Comparison of ENCODE assay signal across 1 cellular context in the genomic region with DNA sequence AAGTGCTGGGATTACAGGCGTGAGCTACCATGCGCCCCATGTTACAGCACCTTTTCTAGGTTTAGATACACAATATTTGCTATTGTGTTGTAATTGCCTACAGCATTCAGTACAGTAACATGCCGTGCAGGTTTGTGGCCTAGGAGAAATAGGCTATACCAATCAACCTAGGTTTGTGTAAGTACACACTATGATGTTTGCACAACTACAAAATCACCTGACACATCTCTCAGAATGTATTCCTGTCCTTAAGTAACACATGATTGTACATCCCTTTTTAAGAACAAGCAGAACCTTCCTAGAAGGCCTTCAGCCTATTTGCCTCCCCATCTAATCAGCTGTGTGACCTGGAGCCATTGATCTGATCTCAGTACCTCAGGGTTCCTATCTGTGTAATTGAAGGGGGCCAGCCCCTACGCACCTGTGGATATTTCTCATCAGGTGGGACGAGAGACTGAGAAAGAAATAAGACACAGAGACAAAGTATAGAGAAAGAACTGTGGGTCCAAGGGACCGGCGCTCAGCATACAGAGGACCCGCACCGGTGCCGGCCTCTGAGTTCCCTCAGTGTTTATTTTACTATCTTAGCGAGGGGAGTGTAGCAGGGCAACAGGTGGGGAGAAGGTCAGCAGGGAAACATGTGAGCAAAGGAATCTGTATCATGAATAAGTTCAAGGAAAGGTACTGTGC.
A peak's percentile ranks its signal among the peaks of the same experiment; 100 is the strongest.
TF ChIP-seq lines count a peak whose summit lies in the region.

No MANE protein-coding gene starts in this region.

TF ChIP-seq in HepG2, 621 proteins besides CTCF, POLR2A, EP300 and RAD21 (continued from another document and continues in another):
- TF ChIP-seq, protein P1, sequence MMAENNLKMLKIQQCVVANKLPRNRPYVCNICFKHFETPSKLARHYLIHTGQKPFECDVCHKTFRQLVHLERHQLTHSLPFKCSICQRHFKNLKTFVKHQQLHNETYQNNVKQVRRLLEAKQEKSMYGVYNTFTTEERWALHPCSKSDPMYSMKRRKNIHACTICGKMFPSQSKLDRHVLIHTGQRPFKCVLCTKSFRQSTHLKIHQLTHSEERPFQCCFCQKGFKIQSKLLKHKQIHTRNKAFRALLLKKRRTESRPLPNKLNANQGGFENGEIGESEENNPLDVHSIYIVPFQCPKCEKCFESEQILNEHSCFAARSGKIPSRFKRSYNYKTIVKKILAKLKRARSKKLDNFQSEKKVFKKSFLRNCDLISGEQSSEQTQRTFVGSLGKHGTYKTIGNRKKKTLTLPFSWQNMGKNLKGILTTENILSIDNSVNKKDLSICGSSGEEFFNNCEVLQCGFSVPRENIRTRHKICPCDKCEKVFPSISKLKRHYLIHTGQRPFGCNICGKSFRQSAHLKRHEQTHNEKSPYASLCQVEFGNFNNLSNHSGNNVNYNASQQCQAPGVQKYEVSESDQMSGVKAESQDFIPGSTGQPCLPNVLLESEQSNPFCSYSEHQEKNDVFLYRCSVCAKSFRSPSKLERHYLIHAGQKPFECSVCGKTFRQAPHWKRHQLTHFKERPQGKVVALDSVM (CRISPR knock-in tag; IDR thresholded peaks at IDR 0.05) = 0 out of 2 replicates have a peak, but pooled peaks have one; percentile 7
- TF ChIP-seq, protein P2, sequence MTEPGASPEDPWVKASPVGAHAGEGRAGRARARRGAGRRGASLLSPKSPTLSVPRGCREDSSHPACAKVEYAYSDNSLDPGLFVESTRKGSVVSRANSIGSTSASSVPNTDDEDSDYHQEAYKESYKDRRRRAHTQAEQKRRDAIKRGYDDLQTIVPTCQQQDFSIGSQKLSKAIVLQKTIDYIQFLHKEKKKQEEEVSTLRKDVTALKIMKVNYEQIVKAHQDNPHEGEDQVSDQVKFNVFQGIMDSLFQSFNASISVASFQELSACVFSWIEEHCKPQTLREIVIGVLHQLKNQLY (CRISPR knock-in tag; IDR thresholded peaks at IDR 0.05) = peak; percentile 40; the same call in 1 of the 2 replicates
- TF ChIP-seq ZNF292 (CRISPR knock-in tag; IDR thresholded peaks at IDR 0.05; ENCODE audit: borderline replicate concordance, low read depth) (no peak; the same call in 1 of the 2 replicates), FOXA1 (IDR thresholded peaks at IDR 0.05) (no peak), FOXA1 (CRISPR knock-in tag; IDR thresholded peaks at IDR 0.05) (0 out of 2 replicates have a peak, but pooled peaks have one; percentile 36), FOXP1 (IDR thresholded peaks at IDR 0.05) (no peak), FOXP1 (CRISPR knock-in tag; IDR thresholded peaks at IDR 0.05) (peak; percentile 41; the same call in 1 of the 2 replicates), ZMYM3 (CRISPR knock-in tag; IDR thresholded peaks at IDR 0.05) (0 out of 2 replicates have a peak, but pooled peaks have one; percentile 27), HOXA5 (CRISPR knock-in tag; IDR thresholded peaks at IDR 0.05) (no peak), PPARG (CRISPR knock-in tag; conservative IDR thresholded peaks at IDR 0.05) (peak; percentile 69), TBL1XR1 (IDR thresholded peaks at IDR 0.05; ENCODE audit: borderline replicate concordance, low read length, partially characterized antibody) (no peak), LCORL (IDR thresholded peaks at IDR 0.05) (no peak), LCORL (CRISPR knock-in tag; IDR thresholded peaks at IDR 0.05) (peak; percentile 9), ZSCAN25 (CRISPR knock-in tag; IDR thresholded peaks at IDR 0.05) (0 out of 2 replicates have a peak, but pooled peaks have one; percentile 8), CREB1 (IDR thresholded peaks at IDR 0.05) (no peak), CREB1 (CRISPR knock-in tag; IDR thresholded peaks at IDR 0.05) (peak; percentile 50; the same call in 1 of the 2 replicates), ZNF501 (CRISPR knock-in tag; IDR thresholded peaks at IDR 0.05) (no peak; the same call in 1 of the 2 replicates), KDM1A (CRISPR knock-in tag; IDR thresholded peaks at IDR 0.05) (no peak), RCOR2 (CRISPR knock-in tag; IDR thresholded peaks at IDR 0.05) (no peak), MED1 (CRISPR knock-in tag; IDR thresholded peaks at IDR 0.05) (peak; percentile 70; the same call in 1 of the 2 replicates), BCL6 (CRISPR knock-in tag; IDR thresholded peaks at IDR 0.05) (peak; percentile 74; the same call in 1 of the 2 replicates), GABPA (IDR thresholded peaks at IDR 0.05; ENCODE audit: low read depth, low read length) (no peak), GABPA (CRISPR knock-in tag; IDR thresholded peaks at IDR 0.05; ENCODE audit: low read depth) (0 out of 2 replicates have a peak, but pooled peaks have one; percentile 2), FOXO1 (CRISPR knock-in tag; IDR thresholded peaks at IDR 0.05) (peak; percentile 15; the same call in 1 of the 2 replicates)
- TF ChIP-seq, protein P3, sequence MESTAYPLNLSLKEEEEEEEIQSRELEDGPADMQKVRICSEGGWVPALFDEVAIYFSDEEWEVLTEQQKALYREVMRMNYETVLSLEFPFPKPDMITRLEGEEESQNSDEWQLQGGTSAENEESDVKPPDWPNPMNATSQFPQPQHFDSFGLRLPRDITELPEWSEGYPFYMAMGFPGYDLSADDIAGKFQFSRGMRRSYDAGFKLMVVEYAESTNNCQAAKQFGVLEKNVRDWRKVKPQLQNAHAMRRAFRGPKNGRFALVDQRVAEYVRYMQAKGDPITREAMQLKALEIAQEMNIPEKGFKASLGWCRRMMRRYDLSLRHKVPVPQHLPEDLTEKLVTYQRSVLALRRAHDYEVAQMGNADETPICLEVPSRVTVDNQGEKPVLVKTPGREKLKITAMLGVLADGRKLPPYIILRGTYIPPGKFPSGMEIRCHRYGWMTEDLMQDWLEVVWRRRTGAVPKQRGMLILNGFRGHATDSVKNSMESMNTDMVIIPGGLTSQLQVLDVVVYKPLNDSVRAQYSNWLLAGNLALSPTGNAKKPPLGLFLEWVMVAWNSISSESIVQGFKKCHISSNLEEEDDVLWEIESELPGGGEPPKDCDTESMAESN (CRISPR knock-in tag; conservative IDR thresholded peaks at IDR 0.05) = 0 out of 2 replicates have a peak, but pooled peaks have one; percentile 24
- TF ChIP-seq, protein P4, sequence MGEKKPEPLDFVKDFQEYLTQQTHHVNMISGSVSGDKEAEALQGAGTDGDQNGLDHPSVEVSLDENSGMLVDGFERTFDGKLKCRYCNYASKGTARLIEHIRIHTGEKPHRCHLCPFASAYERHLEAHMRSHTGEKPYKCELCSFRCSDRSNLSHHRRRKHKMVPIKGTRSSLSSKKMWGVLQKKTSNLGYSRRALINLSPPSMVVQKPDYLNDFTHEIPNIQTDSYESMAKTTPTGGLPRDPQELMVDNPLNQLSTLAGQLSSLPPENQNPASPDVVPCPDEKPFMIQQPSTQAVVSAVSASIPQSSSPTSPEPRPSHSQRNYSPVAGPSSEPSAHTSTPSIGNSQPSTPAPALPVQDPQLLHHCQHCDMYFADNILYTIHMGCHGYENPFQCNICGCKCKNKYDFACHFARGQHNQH (CRISPR knock-in tag; IDR thresholded peaks at IDR 0.05) = peak; percentile 50; the same call in 1 of the 2 replicates
- TF ChIP-seq, protein P5, sequence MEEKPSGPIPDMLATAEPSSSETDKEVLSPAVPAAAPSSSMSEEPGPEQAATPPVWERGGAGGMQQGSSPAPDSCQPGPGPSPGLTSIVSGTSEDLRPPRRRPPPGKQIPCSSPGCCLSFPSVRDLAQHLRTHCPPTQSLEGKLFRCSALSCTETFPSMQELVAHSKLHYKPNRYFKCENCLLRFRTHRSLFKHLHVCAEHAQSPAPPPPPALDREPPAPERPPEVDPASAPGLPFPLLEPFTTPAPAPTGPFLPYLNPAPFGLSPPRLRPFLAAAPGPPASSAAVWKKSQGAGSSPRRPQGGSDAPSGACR (CRISPR knock-in tag; IDR thresholded peaks at IDR 0.05) = 0 out of 2 replicates have a peak, but pooled peaks have one; percentile 20
- TF ChIP-seq, protein P6, sequence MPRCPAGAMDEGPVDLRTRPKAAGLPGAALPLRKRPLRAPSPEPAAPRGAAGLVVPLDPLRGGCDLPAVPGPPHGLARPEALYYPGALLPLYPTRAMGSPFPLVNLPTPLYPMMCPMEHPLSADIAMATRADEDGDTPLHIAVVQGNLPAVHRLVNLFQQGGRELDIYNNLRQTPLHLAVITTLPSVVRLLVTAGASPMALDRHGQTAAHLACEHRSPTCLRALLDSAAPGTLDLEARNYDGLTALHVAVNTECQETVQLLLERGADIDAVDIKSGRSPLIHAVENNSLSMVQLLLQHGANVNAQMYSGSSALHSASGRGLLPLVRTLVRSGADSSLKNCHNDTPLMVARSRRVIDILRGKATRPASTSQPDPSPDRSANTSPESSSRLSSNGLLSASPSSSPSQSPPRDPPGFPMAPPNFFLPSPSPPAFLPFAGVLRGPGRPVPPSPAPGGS (CRISPR knock-in tag; IDR thresholded peaks at IDR 0.05) = no peak
- TF ChIP-seq, protein P7, sequence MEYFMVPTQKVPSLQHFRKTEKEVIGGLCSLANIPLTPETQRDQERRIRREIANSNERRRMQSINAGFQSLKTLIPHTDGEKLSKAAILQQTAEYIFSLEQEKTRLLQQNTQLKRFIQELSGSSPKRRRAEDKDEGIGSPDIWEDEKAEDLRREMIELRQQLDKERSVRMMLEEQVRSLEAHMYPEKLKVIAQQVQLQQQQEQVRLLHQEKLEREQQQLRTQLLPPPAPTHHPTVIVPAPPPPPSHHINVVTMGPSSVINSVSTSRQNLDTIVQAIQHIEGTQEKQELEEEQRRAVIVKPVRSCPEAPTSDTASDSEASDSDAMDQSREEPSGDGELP (IDR thresholded peaks at IDR 0.05; ENCODE audit: borderline replicate concordance, low read depth) = peak; percentile 56; the same call in 1 of the 2 replicates
- TF ChIP-seq, protein P8, sequence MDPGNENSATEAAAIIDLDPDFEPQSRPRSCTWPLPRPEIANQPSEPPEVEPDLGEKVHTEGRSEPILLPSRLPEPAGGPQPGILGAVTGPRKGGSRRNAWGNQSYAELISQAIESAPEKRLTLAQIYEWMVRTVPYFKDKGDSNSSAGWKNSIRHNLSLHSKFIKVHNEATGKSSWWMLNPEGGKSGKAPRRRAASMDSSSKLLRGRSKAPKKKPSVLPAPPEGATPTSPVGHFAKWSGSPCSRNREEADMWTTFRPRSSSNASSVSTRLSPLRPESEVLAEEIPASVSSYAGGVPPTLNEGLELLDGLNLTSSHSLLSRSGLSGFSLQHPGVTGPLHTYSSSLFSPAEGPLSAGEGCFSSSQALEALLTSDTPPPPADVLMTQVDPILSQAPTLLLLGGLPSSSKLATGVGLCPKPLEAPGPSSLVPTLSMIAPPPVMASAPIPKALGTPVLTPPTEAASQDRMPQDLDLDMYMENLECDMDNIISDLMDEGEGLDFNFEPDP (CRISPR knock-in tag; conservative IDR thresholded peaks at IDR 0.05) = 0 out of 2 replicates have a peak, but pooled peaks have one; percentile 10
- TF ChIP-seq, protein P9, sequence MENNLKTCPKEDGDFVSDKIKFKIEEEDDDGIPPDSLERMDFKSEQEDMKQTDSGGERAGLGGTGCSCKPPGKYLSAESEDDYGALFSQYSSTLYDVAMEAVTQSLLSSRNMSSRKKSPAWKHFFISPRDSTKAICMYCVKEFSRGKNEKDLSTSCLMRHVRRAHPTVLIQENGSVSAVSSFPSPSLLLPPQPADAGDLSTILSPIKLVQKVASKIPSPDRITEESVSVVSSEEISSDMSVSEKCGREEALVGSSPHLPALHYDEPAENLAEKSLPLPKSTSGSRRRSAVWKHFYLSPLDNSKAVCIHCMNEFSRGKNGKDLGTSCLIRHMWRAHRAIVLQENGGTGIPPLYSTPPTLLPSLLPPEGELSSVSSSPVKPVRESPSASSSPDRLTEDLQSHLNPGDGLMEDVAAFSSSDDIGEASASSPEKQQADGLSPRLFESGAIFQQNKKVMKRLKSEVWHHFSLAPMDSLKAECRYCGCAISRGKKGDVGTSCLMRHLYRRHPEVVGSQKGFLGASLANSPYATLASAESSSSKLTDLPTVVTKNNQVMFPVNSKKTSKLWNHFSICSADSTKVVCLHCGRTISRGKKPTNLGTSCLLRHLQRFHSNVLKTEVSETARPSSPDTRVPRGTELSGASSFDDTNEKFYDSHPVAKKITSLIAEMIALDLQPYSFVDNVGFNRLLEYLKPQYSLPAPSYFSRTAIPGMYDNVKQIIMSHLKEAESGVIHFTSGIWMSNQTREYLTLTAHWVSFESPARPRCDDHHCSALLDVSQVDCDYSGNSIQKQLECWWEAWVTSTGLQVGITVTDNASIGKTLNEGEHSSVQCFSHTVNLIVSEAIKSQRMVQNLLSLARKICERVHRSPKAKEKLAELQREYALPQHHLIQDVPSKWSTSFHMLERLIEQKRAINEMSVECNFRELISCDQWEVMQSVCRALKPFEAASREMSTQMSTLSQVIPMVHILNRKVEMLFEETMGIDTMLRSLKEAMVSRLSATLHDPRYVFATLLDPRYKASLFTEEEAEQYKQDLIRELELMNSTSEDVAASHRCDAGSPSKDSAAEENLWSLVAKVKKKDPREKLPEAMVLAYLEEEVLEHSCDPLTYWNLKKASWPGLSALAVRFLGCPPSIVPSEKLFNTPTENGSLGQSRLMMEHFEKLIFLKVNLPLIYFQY (CRISPR knock-in tag; IDR thresholded peaks at IDR 0.05; ENCODE audit: borderline replicate concordance) = no peak
- TF ChIP-seq, protein P10, sequence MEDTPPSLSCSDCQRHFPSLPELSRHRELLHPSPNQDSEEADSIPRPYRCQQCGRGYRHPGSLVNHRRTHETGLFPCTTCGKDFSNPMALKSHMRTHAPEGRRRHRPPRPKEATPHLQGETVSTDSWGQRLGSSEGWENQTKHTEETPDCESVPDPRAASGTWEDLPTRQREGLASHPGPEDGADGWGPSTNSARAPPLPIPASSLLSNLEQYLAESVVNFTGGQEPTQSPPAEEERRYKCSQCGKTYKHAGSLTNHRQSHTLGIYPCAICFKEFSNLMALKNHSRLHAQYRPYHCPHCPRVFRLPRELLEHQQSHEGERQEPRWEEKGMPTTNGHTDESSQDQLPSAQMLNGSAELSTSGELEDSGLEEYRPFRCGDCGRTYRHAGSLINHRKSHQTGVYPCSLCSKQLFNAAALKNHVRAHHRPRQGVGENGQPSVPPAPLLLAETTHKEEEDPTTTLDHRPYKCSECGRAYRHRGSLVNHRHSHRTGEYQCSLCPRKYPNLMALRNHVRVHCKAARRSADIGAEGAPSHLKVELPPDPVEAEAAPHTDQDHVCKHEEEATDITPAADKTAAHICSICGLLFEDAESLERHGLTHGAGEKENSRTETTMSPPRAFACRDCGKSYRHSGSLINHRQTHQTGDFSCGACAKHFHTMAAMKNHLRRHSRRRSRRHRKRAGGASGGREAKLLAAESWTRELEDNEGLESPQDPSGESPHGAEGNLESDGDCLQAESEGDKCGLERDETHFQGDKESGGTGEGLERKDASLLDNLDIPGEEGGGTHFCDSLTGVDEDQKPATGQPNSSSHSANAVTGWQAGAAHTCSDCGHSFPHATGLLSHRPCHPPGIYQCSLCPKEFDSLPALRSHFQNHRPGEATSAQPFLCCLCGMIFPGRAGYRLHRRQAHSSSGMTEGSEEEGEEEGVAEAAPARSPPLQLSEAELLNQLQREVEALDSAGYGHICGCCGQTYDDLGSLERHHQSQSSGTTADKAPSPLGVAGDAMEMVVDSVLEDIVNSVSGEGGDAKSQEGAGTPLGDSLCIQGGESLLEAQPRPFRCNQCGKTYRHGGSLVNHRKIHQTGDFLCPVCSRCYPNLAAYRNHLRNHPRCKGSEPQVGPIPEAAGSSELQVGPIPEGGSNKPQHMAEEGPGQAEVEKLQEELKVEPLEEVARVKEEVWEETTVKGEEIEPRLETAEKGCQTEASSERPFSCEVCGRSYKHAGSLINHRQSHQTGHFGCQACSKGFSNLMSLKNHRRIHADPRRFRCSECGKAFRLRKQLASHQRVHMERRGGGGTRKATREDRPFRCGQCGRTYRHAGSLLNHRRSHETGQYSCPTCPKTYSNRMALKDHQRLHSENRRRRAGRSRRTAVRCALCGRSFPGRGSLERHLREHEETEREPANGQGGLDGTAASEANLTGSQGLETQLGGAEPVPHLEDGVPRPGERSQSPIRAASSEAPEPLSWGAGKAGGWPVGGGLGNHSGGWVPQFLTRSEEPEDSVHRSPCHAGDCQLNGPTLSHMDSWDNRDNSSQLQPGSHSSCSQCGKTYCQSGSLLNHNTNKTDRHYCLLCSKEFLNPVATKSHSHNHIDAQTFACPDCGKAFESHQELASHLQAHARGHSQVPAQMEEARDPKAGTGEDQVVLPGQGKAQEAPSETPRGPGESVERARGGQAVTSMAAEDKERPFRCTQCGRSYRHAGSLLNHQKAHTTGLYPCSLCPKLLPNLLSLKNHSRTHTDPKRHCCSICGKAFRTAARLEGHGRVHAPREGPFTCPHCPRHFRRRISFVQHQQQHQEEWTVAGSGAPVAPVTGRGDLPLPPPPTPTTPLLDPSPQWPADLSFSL (CRISPR knock-in tag; IDR thresholded peaks at IDR 0.05) = peak; percentile 84
